Comparison of ENCODE assay signal across 7 cellular contexts in the genomic region with DNA sequence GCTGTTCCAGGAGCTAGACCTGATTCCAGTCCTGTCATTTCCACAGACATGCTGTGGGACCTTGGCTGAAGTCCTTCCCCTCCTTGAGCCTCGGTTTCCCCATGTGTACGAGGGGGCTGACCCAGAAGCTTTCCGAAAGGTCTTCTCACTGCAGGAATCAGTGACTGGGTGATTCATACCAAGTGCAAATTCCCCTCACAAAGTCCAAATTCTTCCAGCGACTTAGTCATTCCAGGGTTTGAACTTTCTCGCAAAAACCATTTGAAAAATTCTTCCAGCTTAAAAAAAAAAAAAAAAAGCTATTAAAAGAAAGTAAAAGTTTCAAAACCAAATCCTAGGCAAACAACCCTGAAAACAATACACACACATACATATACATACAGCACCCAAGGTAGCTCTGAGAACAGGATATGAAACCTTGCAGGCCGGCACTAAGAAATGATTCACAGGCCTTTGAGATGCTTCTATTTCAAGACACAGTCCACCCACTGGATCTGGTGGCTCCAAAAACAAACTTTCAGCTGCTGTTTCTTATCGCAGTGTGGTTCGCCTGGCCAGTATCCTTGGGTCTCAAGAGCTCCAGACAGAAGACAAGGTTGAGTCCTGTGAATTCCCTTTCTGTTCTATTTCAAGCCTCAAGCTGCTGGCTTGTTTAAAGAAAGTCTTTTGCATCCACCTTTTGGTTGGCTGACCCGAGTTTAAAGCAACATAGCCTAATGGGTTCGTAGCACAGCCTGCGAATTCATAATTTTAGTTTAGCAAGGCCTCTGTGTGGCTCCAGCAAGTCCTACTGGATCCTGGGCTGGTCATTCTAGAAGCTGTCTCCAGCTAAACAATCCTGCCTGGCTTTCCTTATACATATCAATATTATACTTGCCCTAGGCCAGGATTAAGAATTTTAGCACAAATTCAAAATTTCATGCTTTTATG. TPM values are rescaled to one million over a fixed set of nuclear protein-coding genes. Genes with fewer than 3 reads are reported as not detected.
A peak's percentile ranks its signal among the peaks of the same experiment; 100 is the strongest.
DNase-seq lines count a peak whose midpoint lies in the region; ATAC-seq and TF ChIP-seq lines count a peak whose summit lies in the region.

No MANE protein-coding gene starts in this region.

- H3K27me3 Mint-ChIP-seq in naive thymus-derived CD8-positive, alpha-beta T cell, result no peaks in the 10 kb centered on the region

- BruUV-seq in PC-9 (replicated peaks; lab: Mats Ljungman, UMichigan), result TSS peak; percentile 73

- H3K27ac ChIP-seq in PC-9, result peak overlapping the region; percentile 93

- H3K9me2 ChIP-seq in PC-9 (ENCODE audit: insufficient read depth), result no peaks in the 10 kb centered on the region

- ATAC-seq in GM18517 (IDR thresholded peaks at IDR 0.05; ENCODE audit: unreplicated experiment) (peak; percentile 92), HG02678 (IDR thresholded peaks at IDR 0.05; ENCODE audit: unreplicated experiment) (peak; percentile 88)
- peak; percentile 68 to 78 for ATAC-seq in naive thymus-derived CD8-positive, alpha-beta T cell

- H3K9me3 Mint-ChIP-seq in naive thymus-derived CD8-positive, alpha-beta T cell, result no peaks in the 10 kb centered on the region

- peaks cover 55% of the 10 kb centered on the region for H3K4me1 ChIP-seq in PC-9 (replicated peaks; ENCODE audit: insufficient read depth)

- peaks cover 28 to 74% (median 69%) of the 10 kb centered on the region in 4 donors for H3K4me1 Mint-ChIP-seq in naive thymus-derived CD8-positive, alpha-beta T cell

- no peaks in the 10 kb centered on the region for H3K27me3 ChIP-seq in PC-9 (ENCODE audit: insufficient read depth, low read depth)

- no peaks in the 10 kb centered on the region for H3K79me2 ChIP-seq in PC-9 (ENCODE audit: low read depth)

- peak in 1 of 2 experiments; percentile 84 for DNase-seq in PC-9
- peak; percentile 97 for DNase-seq in choroid plexus epithelial cell (ENCODE audit: low read depth)
- no peak for DNase-seq in naive thymus-derived CD8-positive, alpha-beta T cell
- no peak for DNase-seq in HUDEP-2 (lab: John Stamatoyannopoulos, UW; ENCODE audit: unreplicated experiment in 76 of 76)
- no peak for DNase-seq in NCI-H524 (lab: John Stamatoyannopoulos, UW)

- H3K4me3 Mint-ChIP-seq in naive thymus-derived CD8-positive, alpha-beta T cell, result peak overlapping the region; percentile 21 to 65 (median 58)

- H3K4me3 ChIP-seq in PC-9, result no peak overlapping the region; the same call in 1 of the 2 replicates
- H3K4me3 ChIP-seq in choroid plexus epithelial cell (ENCODE audit: low read depth, low read length), result peak overlapping the region; percentile 29

- no peaks in the 10 kb centered on the region for H3K9me3 ChIP-seq in PC-9 (ENCODE audit: insufficient read depth, low read depth)

- H2AFZ ChIP-seq in PC-9, result peak overlapping the region; percentile 68

- CTCF ChIA-PET in PC-9 (lab: Charles Lee), result interaction anchor here (0.5 to 1.1 kb wide), 4 partner anchors 17 to 168 kb away, joined by 3 to 5 read pairs (median 4); no protein-coding TSS in a partner anchor

- peak overlapping the region; percentile 70 to 94 (median 86) for H3K27ac Mint-ChIP-seq in naive thymus-derived CD8-positive, alpha-beta T cell

- H3F3A ChIP-seq in PC-9 (ENCODE audit: insufficient read depth, low read depth), result peaks cover 29% of the 10 kb centered on the region

- no peaks in the 10 kb centered on the region for H3K36me3 ChIP-seq in PC-9 (ENCODE audit: low read depth)

- H3K4me2 ChIP-seq in PC-9, result peak overlapping the region; percentile 77

- intact Hi-C loops in PC-9 (cut with micrococcal nuclease; ENCODE audit: unreplicated experiment), result loop anchor here (2.0 kb wide), 2 partner anchors 15 to 19 kb away; partner anchors contain the start of gene ID3

- TF ChIP-seq CTCF in PC-9 (conservative IDR thresholded peaks at IDR 0.05), result no peak
- no peak for TF ChIP-seq CTCF in choroid plexus epithelial cell (conservative IDR thresholded peaks at IDR 0.05; ENCODE audit: low read depth, low read length)

- peaks cover 0 to 2% (median 0%) of the 10 kb centered on the region in 3 donors for H3K36me3 Mint-ChIP-seq in naive thymus-derived CD8-positive, alpha-beta T cell

- no peaks in the 10 kb centered on the region for H4K20me1 ChIP-seq in PC-9 (ENCODE audit: insufficient read depth)

- POLR2A ChIA-PET in PC-9 (lab: Charles Lee; ENCODE audit: unreplicated experiment), result interaction anchor here (0.5 to 2.0 kb wide), 7 partner anchors 12 to 34 kb away, joined by 3 to 32 read pairs (median 8); no protein-coding TSS in a partner anchor
- POLR2A ChIA-PET in naive thymus-derived CD8-positive, alpha-beta T cell (lab: Charles Lee), result interaction anchor here (0.6 to 9.1 kb wide), 21 partner anchors 9 to 114 kb away, joined by 3 to 65 read pairs (median 5); partner anchors contain the start of genes ID3 and RPL11

RNA-seq across cellular contexts. Expression of gene ID3, which starts 18.0 kb away (rescaled TPM):
- 10.4 and 24.7 TPM in 2 replicates for total RNA-seq in PC-9 (2021)
- 10 to 100 TPM; 60.9 to 64.8 TPM for total RNA-seq in naive thymus-derived CD8-positive, alpha-beta T cell
- polyA plus RNA-seq in naive thymus-derived CD8-positive, alpha-beta T cell, result 1 to 10 TPM; 2.7 to 10.0 (median 4.6) TPM

RNA-seq across cellular contexts. Expression of gene E2F2, which starts 46.3 kb away (rescaled TPM):
- 7.6 and 9.0 TPM in 2 replicates for total RNA-seq in PC-9 (2021)
- total RNA-seq in naive thymus-derived CD8-positive, alpha-beta T cell, result under 1 TPM; 0.10 to 0.14 TPM
- under 1 TPM in 2 of 3 donors, not detected in 1; 0.05 to 0.14 TPM for polyA plus RNA-seq in naive thymus-derived CD8-positive, alpha-beta T cell
